ENCODE assay signal across 1 cellular context in the genomic region with DNA sequence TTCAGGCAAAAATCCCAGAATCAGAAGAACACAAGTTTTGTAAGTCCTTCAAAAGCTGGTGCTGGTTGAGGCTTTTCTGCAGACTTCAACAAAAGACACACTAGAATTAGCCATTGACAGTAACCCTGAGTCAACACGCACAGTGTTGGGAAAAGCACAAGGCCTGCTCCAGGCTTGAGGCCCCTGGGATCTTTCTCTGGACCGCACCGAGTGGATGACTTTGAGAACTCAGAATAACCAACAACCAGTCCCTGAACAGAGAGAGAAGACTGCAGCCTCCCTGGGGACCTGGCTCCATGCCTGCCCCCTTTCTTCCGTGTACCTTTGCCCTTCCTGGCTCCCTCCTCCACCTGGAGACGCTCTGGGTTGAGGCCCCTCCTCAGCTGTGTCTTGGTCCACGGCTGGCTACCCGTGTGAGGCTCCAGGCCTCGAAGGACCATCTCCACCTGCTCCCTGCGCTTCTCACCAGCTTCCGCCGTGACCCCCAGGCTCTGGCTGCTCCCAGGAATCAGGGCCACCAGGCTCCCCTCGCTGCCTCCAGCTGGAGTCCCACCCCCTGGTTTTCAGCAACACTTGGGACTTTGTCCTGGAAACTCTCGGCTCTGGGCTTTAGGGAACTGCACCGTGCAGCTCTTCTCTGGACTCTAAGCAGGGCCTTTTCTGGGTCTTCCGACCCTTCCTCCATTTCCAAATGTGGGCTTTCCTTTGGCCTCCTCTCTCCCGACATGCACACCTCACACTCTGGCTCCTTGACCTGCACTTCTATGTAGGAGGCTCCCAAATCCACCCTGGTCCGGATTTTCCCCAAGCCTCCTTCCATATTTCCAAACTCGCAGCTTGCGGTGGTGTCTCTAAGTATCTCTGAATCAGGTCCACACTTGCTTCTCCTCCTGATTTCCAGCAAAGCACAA.
A peak's percentile ranks its signal among the peaks of the same experiment; 100 is the strongest.
TF ChIP-seq lines count a peak whose summit lies in the region.

No MANE protein-coding gene starts in this region.

TF ChIP-seq in HepG2, 621 proteins besides CTCF, POLR2A, EP300 and RAD21 (continued from another document):
- TF ChIP-seq, protein P1, sequence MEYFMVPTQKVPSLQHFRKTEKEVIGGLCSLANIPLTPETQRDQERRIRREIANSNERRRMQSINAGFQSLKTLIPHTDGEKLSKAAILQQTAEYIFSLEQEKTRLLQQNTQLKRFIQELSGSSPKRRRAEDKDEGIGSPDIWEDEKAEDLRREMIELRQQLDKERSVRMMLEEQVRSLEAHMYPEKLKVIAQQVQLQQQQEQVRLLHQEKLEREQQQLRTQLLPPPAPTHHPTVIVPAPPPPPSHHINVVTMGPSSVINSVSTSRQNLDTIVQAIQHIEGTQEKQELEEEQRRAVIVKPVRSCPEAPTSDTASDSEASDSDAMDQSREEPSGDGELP (IDR thresholded peaks at IDR 0.05; ENCODE audit: borderline replicate concordance, low read depth): peak; percentile 56; the same call in 1 of the 2 replicates
- no peak for TF ChIP-seq ARNT2 (CRISPR knock-in tag; IDR thresholded peaks at IDR 0.05; ENCODE audit: low read depth)
- peak; percentile 37 for TF ChIP-seq HNRNPLL (IDR thresholded peaks at IDR 0.05; ENCODE audit: low read depth, low read length, poor library complexity, severe bottlenecking)
- 0 out of 2 replicates have a peak, but pooled peaks have one; percentile 41 for TF ChIP-seq SP2 (CRISPR knock-in tag; IDR thresholded peaks at IDR 0.05)
- 0 out of 2 replicates have a peak, but pooled peaks have one; percentile 13 for TF ChIP-seq TARDBP (CRISPR knock-in tag; IDR thresholded peaks at IDR 0.05)
- TF ChIP-seq, protein P2, sequence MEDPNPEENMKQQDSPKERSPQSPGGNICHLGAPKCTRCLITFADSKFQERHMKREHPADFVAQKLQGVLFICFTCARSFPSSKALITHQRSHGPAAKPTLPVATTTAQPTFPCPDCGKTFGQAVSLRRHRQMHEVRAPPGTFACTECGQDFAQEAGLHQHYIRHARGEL (CRISPR knock-in tag; IDR thresholded peaks at IDR 0.05): no peak
- no peak for TF ChIP-seq RELA (CRISPR knock-in tag; IDR thresholded peaks at IDR 0.05)
- TF ChIP-seq, protein P3, sequence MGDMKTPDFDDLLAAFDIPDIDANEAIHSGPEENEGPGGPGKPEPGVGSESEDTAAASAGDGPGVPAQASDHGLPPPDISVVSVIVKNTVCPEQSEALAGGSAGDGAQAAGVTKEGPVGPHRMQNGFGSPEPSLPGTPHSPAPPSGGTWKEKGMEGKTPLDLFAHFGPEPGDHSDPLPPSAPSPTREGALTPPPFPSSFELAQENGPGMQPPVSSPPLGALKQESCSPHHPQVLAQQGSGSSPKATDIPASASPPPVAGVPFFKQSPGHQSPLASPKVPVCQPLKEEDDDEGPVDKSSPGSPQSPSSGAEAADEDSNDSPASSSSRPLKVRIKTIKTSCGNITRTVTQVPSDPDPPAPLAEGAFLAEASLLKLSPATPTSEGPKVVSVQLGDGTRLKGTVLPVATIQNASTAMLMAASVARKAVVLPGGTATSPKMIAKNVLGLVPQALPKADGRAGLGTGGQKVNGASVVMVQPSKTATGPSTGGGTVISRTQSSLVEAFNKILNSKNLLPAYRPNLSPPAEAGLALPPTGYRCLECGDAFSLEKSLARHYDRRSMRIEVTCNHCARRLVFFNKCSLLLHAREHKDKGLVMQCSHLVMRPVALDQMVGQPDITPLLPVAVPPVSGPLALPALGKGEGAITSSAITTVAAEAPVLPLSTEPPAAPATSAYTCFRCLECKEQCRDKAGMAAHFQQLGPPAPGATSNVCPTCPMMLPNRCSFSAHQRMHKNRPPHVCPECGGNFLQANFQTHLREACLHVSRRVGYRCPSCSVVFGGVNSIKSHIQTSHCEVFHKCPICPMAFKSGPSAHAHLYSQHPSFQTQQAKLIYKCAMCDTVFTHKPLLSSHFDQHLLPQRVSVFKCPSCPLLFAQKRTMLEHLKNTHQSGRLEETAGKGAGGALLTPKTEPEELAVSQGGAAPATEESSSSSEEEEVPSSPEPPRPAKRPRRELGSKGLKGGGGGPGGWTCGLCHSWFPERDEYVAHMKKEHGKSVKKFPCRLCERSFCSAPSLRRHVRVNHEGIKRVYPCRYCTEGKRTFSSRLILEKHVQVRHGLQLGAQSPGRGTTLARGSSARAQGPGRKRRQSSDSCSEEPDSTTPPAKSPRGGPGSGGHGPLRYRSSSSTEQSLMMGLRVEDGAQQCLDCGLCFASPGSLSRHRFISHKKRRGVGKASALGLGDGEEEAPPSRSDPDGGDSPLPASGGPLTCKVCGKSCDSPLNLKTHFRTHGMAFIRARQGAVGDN (CRISPR knock-in tag; IDR thresholded peaks at IDR 0.05): peak; percentile 88
- no peak for TF ChIP-seq NFYB (CRISPR knock-in tag; IDR thresholded peaks at IDR 0.05)
- TF ChIP-seq, protein P4, sequence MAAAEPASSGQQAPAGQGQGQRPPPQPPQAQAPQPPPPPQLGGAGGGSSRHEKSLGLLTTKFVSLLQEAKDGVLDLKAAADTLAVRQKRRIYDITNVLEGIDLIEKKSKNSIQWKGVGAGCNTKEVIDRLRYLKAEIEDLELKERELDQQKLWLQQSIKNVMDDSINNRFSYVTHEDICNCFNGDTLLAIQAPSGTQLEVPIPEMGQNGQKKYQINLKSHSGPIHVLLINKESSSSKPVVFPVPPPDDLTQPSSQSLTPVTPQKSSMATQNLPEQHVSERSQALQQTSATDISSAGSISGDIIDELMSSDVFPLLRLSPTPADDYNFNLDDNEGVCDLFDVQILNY (CRISPR knock-in tag; conservative IDR thresholded peaks at IDR 0.05): no peak
- TF ChIP-seq GTF2F1 (IDR thresholded peaks at IDR 0.05; ENCODE audit: low read length): no peak
- TF ChIP-seq ZNF430 (CRISPR knock-in tag; IDR thresholded peaks at IDR 0.05): 0 out of 2 replicates have a peak, but pooled peaks have one; percentile 34
- TF ChIP-seq ZNF292 (CRISPR knock-in tag; IDR thresholded peaks at IDR 0.05; ENCODE audit: borderline replicate concordance, low read depth): 0 out of 2 replicates have a peak, but pooled peaks have one; percentile 49
- no peak for TF ChIP-seq XRCC5 (optimal IDR thresholded peaks at IDR 0.05; ENCODE audit: low read length)
- no peak for TF ChIP-seq HIVEP1 (CRISPR knock-in tag; IDR thresholded peaks at IDR 0.05)
